ENCODE assay signal across 8 cellular contexts in the genomic region with DNA sequence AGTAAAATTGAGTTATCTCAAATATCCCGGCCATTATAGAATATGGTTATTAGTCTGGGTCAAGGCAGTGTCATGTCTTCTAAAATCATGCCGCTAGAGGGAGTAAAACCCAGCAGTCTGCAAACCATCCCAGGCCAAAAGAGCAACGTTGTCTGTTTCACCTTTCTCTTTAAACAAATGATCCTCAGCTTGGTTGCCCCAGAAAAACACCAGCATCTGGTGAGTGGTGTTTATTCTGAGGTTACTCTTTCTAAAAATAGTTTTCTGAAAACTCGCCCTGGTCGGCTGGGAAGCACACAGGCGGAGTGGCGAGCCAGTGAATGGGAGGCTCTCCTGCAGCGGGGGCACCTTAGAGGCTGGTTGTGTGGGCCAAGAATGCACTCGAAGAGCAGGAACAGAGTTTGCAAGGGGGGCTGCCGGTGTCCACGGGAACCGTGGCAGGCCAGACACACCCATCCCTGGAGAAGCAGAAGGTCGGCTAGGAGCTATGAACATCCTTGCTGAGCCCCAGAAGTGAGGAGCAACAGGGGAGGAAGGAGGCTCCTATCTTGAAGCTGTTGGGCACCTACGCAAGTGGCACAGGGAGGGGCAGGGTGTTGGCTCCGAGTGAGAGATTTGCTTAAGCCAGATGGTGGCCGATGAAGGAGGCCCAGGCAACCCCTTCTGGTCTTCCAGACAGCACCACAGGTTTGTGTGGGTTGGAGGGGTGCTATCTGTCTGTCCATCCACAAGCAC.
DNase-seq lines count a peak whose midpoint lies in the region; ATAC-seq and FAIRE-seq lines count a peak whose summit lies in the region.

No MANE protein-coding gene starts in this region.

- DNase-seq in NCI-H146 treated with DMSO at 0.1 percent for 48 hours (lab: John Stamatoyannopoulos, UW; ENCODE audit: unreplicated experiment) (peak; percentile 83), UCSD-AML1 (lab: John Stamatoyannopoulos, UW; ENCODE audit: unreplicated experiment) (peak; percentile 47), brain pericyte (ENCODE audit: low read depth, low spot score) (peak; percentile 77), islet precursor cell (peak; percentile 66)
- DNase-seq in stimulated activated CD4-positive, alpha-beta T cell treated with anti-CD3 and anti-CD28 coated beads, Interleukin-15, amount 100 ng/mL, for 24 hours, result peak; percentile 74

- ATAC-seq in GM18498 (IDR thresholded peaks at IDR 0.05; ENCODE audit: unreplicated experiment), result peak; percentile 77
- ATAC-seq in HG02852 (IDR thresholded peaks at IDR 0.05; ENCODE audit: unreplicated experiment), result peak; percentile 73

- FAIRE-seq in A204.1 (lab: Jason Lieb, UNC), result peak; percentile 68

Comparison
In these comparisons a context has a peak if more than half of its experiments do, and no peak if none do; other contexts are left out.
1. Peak in every context shown above with its lines: DNase-seq and ATAC-seq.